Comparison of ENCODE assay signal across 29 cellular contexts in the genomic region with DNA sequence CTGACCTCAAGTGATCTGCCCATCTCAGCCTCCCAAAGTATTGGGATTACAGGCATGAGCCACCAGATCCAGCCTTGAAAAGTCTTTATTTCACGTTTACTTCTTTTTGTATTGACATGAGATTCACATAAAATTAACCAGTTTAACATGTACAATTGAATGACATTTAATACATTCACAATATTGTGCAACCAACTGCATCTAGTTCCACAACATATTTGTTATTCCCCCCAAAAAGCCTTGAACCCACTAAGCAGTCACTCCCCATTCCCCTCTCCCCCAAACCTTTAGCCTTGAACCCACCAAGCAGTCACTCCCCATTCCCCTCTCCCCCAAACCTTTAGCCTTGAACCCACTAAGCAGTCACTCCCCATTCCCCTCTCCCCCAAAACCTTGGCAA.
"Had no signal": no experiment of that assay in that cellular context is flagged by ENCODE, and none has a peak within 500 bp of the region (broad histone marks: within the 10 kb centered on the region; RNA-seq: fewer than 3 reads in every experiment).

No MANE protein-coding gene starts in this region.

- H3K9me3 ChIP-seq: colonic mucosa, esophagus muscularis mucosa, gastrocnemius medialis, gastroesophageal sphincter had no signal

- H3K27ac ChIP-seq: colonic mucosa, coronary artery, dorsolateral prefrontal cortex, epithelial cell of prostate, esophagus muscularis mucosa, esophagus squamous epithelium, foreskin keratinocyte, gastrocnemius medialis, gastroesophageal sphincter, heart left ventricle, heart right ventricle, hepatocyte had no signal

- H3K27me3 Mint-ChIP-seq: dendritic cell treated with granulocyte-macrophage colony-stimulating factor and Interleukin-4, amounts not matched to agents 40 ng/mL and 50 ng/mL, for 4 days; effector memory CD8-positive, alpha-beta T cell had no signal

- H3K4me3 Mint-ChIP-seq: dendritic cell treated with granulocyte-macrophage colony-stimulating factor and Interleukin-4, amounts not matched to agents 40 ng/mL and 50 ng/mL, for 4 days; effector memory CD8-positive, alpha-beta T cell; endodermal cell had no signal

- H3K36me3 ChIP-seq: colonic mucosa, esophagus muscularis mucosa, gastrocnemius medialis, gastroesophageal sphincter, heart left ventricle, heart right ventricle had no signal

- DNase-seq: colonic mucosa; cortex of kidney; dermis blood vessel endothelial cell; dorsolateral prefrontal cortex; effector CD4-positive, alpha-beta T cell; effector CD8-positive, alpha-beta T cell; effector memory CD4-positive, alpha-beta T cell; effector memory CD8-positive, alpha-beta T cell; endodermal cell; erythroblast; esophagus squamous epithelium; foreskin fibroblast; foreskin keratinocyte; foreskin melanocyte; gastrocnemius medialis; glutamatergic neuron; head of caudate nucleus; heart left ventricle; heart right ventricle had no signal

- FAIRE-seq: colon, endometrium, endothelial cell of umbilical vein, frontal cortex had no signal

- H3K27ac Mint-ChIP-seq: dendritic cell treated with granulocyte-macrophage colony-stimulating factor and Interleukin-4, amounts not matched to agents 40 ng/mL and 50 ng/mL, for 4 days; effector memory CD8-positive, alpha-beta T cell; endodermal cell had no signal

- H3K27me3 ChIP-seq: colonic mucosa, dorsolateral prefrontal cortex, esophagus muscularis mucosa, esophagus squamous epithelium, foreskin keratinocyte, gastrocnemius medialis, gastroesophageal sphincter, heart left ventricle, heart right ventricle, hepatocyte had no signal

- H3K4me2 ChIP-seq: hepatocyte had no signal

- H2AFZ ChIP-seq: hepatocyte had no signal

- ATAC-seq: effector memory CD8-positive, alpha-beta T cell; foreskin keratinocyte; gastrocnemius medialis; gastroesophageal sphincter; heart left ventricle; heart right ventricle had no signal

- H3K9me3 Mint-ChIP-seq: effector memory CD8-positive, alpha-beta T cell had no signal

- H3K4me1 Mint-ChIP-seq: endodermal cell had no signal

- H3K4me1 ChIP-seq: colonic mucosa, esophagus muscularis mucosa, foreskin keratinocyte, heart left ventricle had no signal

- H3K4me3 ChIP-seq: colonic mucosa, coronary artery, dorsolateral prefrontal cortex, esophagus muscularis mucosa, esophagus squamous epithelium, gastrocnemius medialis, gastroesophageal sphincter, heart left ventricle, heart right ventricle, hepatocyte had no signal
